In the genomic region with DNA sequence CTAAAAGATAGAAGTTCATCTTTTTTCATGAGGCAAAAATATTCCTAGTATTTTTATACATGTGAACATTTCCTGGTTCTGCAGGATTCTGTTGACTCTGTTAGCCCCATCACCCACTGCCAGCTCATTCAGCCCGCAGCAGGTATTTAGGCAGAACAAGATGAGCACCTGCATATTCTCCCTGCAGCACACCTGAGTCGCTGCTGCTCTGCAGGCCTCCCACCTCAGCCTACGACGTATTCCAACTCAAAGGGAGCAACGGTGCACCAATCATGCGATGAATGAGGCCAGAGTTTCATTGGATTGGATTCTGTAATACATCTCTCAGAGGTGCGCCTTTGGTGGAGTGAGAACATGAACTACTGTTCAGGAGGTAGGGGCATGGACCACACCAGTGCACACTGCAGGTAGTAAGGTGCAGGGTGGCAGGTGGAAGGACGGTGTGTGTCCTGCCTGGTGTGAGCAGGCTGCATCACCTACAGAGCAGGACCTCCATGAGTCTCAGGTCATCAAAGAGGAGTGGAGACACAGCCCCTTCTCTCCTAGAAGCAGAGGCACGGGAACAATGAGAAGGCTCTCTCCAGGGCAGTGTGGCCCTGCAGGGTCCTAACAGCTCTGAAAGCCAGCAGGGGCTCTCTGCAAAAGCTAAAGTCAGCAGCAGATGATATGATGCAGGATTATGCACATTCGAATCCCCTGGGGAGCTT, we compare ENCODE assay signal across 24 cellular contexts.
"Had no signal": no experiment of that assay in that cellular context is flagged by ENCODE, and none has a peak within 500 bp of the region (broad histone marks: within the 10 kb centered on the region; RNA-seq: fewer than 3 reads in every experiment).

No MANE protein-coding gene starts in this region.

- ATAC-seq: activated naive CD8-positive, alpha-beta T cell treated with anti-CD3 and anti-CD28 coated beads, Interleukin-2, amount 50 U/mL, for 24 hours; activated T-cell treated with anti-CD3 and anti-CD28 coated beads, Interleukin-2, amount 50 U/mL, for 4 hours; lower lobe of right lung had no signal

- H3K4me1 Mint-ChIP-seq: activated CD4-positive, alpha-beta T cell treated with anti-CD3 and anti-CD28 coated beads, Interleukin-2, amount 10 ng/mL, durations not matched to agents 7 days and 5 days; activated naive CD4-positive, alpha-beta T cell treated with anti-CD3 and anti-CD28 coated beads, Interleukin-2, amount 10 ng/mL, durations not matched to agents 7 days and 5 days; activated naive CD8-positive, alpha-beta T cell treated with anti-CD3 and anti-CD28 coated beads, Interleukin-2, amount 50 U/mL, for 24 hours; central memory CD8-positive, alpha-beta T cell had no signal

- H3K4me3 Mint-ChIP-seq: activated CD4-positive, alpha-beta T cell treated with anti-CD3 and anti-CD28 coated beads, Interleukin-2, amount 10 ng/mL, durations not matched to agents 7 days and 5 days; activated naive CD4-positive, alpha-beta T cell treated with anti-CD3 and anti-CD28 coated beads, Interleukin-2, amount 10 ng/mL, durations not matched to agents 7 days and 5 days; activated naive CD8-positive, alpha-beta T cell treated with anti-CD3 and anti-CD28 coated beads, Interleukin-2, amount 50 U/mL, for 24 hours; activated T-cell treated with anti-CD3 and anti-CD28 coated beads, Interleukin-2, amount 50 U/mL, for 4 hours; central memory CD8-positive, alpha-beta T cell; nephron had no signal

- DNase-seq: activated CD4-positive, alpha-beta T cell treated with anti-CD3 and anti-CD28 coated beads, Interleukin-2, amount 10 ng/mL, durations not matched to agents 7 days and 5 days; activated CD8-positive, alpha-beta memory T cell treated with anti-CD3 and anti-CD28 coated beads, Interleukin-2, amount 50 U/mL, for 4 hours; activated naive CD4-positive, alpha-beta T cell treated with anti-CD3 and anti-CD28 coated beads, Interleukin-2, amount 10 ng/mL, durations not matched to agents 7 days and 5 days; activated naive CD8-positive, alpha-beta T cell treated with anti-CD3 and anti-CD28 coated beads, Interleukin-2, amount 50 U/mL, for 24 hours; activated T-cell treated with anti-CD3 and anti-CD28 coated beads, Interleukin-2, amount 50 U/mL, for 4 hours; aorta; brain microvascular endothelial cell; colonic mucosa; erythroblast; foreskin melanocyte; glutamatergic neuron; islet precursor cell; lower lobe of right lung; occipital lobe; posterior cingulate gyrus; retina; spleen; stimulated activated CD4-positive, alpha-beta T cell treated with anti-CD3 and anti-CD28 coated beads, Interleukin-4, amount 100 ng/mL, for 4 hours; stimulated activated naive CD4-positive, alpha-beta T cell; substantia nigra; T1000; tibial artery had no signal

- H3K36me3 Mint-ChIP-seq: activated naive CD4-positive, alpha-beta T cell treated with anti-CD3 and anti-CD28 coated beads, Interleukin-2, amount 10 ng/mL, durations not matched to agents 7 days and 5 days had no signal

- H3K36me3 ChIP-seq: brain microvascular endothelial cell, colonic mucosa, lower lobe of right lung, spleen, tibial artery had no signal

- H3K27ac ChIP-seq: brain microvascular endothelial cell, colonic mucosa, lower lobe of right lung, spleen, tibial artery had no signal

- H3K27ac Mint-ChIP-seq: activated CD4-positive, alpha-beta T cell treated with anti-CD3 and anti-CD28 coated beads, Interleukin-2, amount 10 ng/mL, durations not matched to agents 7 days and 5 days; activated naive CD4-positive, alpha-beta T cell treated with anti-CD3 and anti-CD28 coated beads, Interleukin-2, amount 10 ng/mL, durations not matched to agents 7 days and 5 days; activated naive CD8-positive, alpha-beta T cell treated with anti-CD3 and anti-CD28 coated beads, Interleukin-2, amount 50 U/mL, for 24 hours; nephron had no signal

- H3K4me1 ChIP-seq: colonic mucosa, lower lobe of right lung, spleen, tibial artery had no signal

- H3K9me3 ChIP-seq: colonic mucosa, lower lobe of right lung, spleen, tibial artery had no signal

- H3K4me3 ChIP-seq: colonic mucosa, lower lobe of right lung, spleen, tibial artery had no signal

- H3K27me3 ChIP-seq: brain microvascular endothelial cell, colonic mucosa, spleen, tibial artery had no signal

- H3K9me3 Mint-ChIP-seq: activated CD4-positive, alpha-beta T cell treated with anti-CD3 and anti-CD28 coated beads, Interleukin-2, amount 10 ng/mL, durations not matched to agents 7 days and 5 days; activated naive CD4-positive, alpha-beta T cell treated with anti-CD3 and anti-CD28 coated beads, Interleukin-2, amount 10 ng/mL, durations not matched to agents 7 days and 5 days; activated naive CD8-positive, alpha-beta T cell treated with anti-CD3 and anti-CD28 coated beads, Interleukin-2, amount 50 U/mL, for 24 hours; activated T-cell treated with anti-CD3 and anti-CD28 coated beads, Interleukin-2, amount 50 U/mL, for 4 hours; central memory CD8-positive, alpha-beta T cell; nephron had no signal
